In genomic region chr10:100829103-100829870, GRCh38 we compare ENCODE assay signal across 9 cellular contexts.
DNase-seq lines count a peak whose midpoint lies in the region; ATAC-seq lines count a peak whose summit lies in the region.
"Had no signal": no experiment of that assay in that cellular context is flagged by ENCODE, and none has a peak within 500 bp of the region (broad histone marks: within the 10 kb centered on the region; RNA-seq: fewer than 3 reads in every experiment).

No MANE protein-coding gene starts in this region.

- H3K9me3 ChIP-seq in iPS-20b (ENCODE audit: insufficient read depth, low read depth, low read length): no peaks in the 10 kb centered on the region

- no peak overlapping the region for H3K27ac Mint-ChIP-seq in activated T-cell treated with anti-CD3 and anti-CD28 coated beads, Interleukin-2, amount 50 U/mL, for 24 hours
- H3K27ac Mint-ChIP-seq in stimulated activated naive CD8-positive, alpha-beta T cell treated with anti-CD3 and anti-CD28 coated beads, Interleukin-15, amount 100 ng/mL, for 72 hours: no peak overlapping the region

- peak; percentile 22 for DNase-seq in DMS 273 (lab: John Stamatoyannopoulos, UW; ENCODE audit: unreplicated experiment)
- DNase-seq in DMS 273 treated with DMSO at 0.1 percent for 48 hours (lab: John Stamatoyannopoulos, UW): no peak
- DNase-seq in activated T-cell treated with anti-CD3 and anti-CD28 coated beads, Interleukin-2, amount 50 U/mL, for 24 hours: no peak
- DNase-seq in stimulated activated naive CD8-positive, alpha-beta T cell treated with anti-CD3 and anti-CD28 coated beads, Interleukin-15, amount 100 ng/mL, for 72 hours: peak in 1 of 2 donors; percentile 14
- DNase-seq in AG08395 (ENCODE audit: low spot score): no peak
- no peak for DNase-seq in NCI-H1417 treated with DMSO at 0.1 percent for 48 hours (lab: John Stamatoyannopoulos, UW)
- DNase-seq in NCI-H2107 treated with DMSO at 0.1 percent for 48 hours (lab: John Stamatoyannopoulos, UW; ENCODE audit: unreplicated experiment): no peak

- no peaks in the 10 kb centered on the region for H3K36me3 ChIP-seq in iPS-20b (ENCODE audit: insufficient read depth, low read depth, low read length)

- H3K4me1 ChIP-seq in iPS-20b (ENCODE audit: insufficient read depth, low read length): peaks cover 7% of the 10 kb centered on the region; the same call in 1 of the 2 replicates

- peaks cover 100% of the 10 kb centered on the region for H3K27me3 ChIP-seq in iPS-20b (ENCODE audit: insufficient read depth, low read length)

- peak overlapping the region; percentile 5; the same call in 1 of the 2 replicates for H3K4me3 ChIP-seq in iPS-20b (ENCODE audit: low read length)

- ATAC-seq in stimulated activated naive CD8-positive, alpha-beta T cell treated with anti-CD3 and anti-CD28 coated beads, Interleukin-15, amount 100 ng/mL, for 72 hours: no peak

- no peak overlapping the region for H3K27ac ChIP-seq in iPS-20b (ENCODE audit: low read length)
- H3K27ac ChIP-seq: 22Rv1 had no signal

- no peaks in the 10 kb centered on the region for H3K9me3 Mint-ChIP-seq in activated T-cell treated with anti-CD3 and anti-CD28 coated beads, Interleukin-2, amount 50 U/mL, for 24 hours
- H3K9me3 Mint-ChIP-seq in stimulated activated naive CD8-positive, alpha-beta T cell treated with anti-CD3 and anti-CD28 coated beads, Interleukin-15, amount 100 ng/mL, for 72 hours: no peaks in the 10 kb centered on the region

- H3K27me3 Mint-ChIP-seq in activated T-cell treated with anti-CD3 and anti-CD28 coated beads, Interleukin-2, amount 50 U/mL, for 24 hours: peaks cover 88% of the 10 kb centered on the region
- peaks cover 20% of the 10 kb centered on the region for H3K27me3 Mint-ChIP-seq in stimulated activated naive CD8-positive, alpha-beta T cell treated with anti-CD3 and anti-CD28 coated beads, Interleukin-15, amount 100 ng/mL, for 72 hours

- no peaks in the 10 kb centered on the region for H3K36me3 Mint-ChIP-seq in activated T-cell treated with anti-CD3 and anti-CD28 coated beads, Interleukin-2, amount 50 U/mL, for 24 hours (ENCODE audit: low read depth)

- peak overlapping the region; percentile 71 for H3K4me3 Mint-ChIP-seq in activated T-cell treated with anti-CD3 and anti-CD28 coated beads, Interleukin-2, amount 50 U/mL, for 24 hours
- peak overlapping the region; percentile 85 to 88 for H3K4me3 Mint-ChIP-seq in stimulated activated naive CD8-positive, alpha-beta T cell treated with anti-CD3 and anti-CD28 coated beads, Interleukin-15, amount 100 ng/mL, for 72 hours

- no peak overlapping the region for H3K9ac ChIP-seq in iPS-20b (ENCODE audit: low read depth, low read length)

- peaks cover 26% of the 10 kb centered on the region for H3K4me1 Mint-ChIP-seq in activated T-cell treated with anti-CD3 and anti-CD28 coated beads, Interleukin-2, amount 50 U/mL, for 24 hours (ENCODE audit: low read depth)
- peaks cover 39% of the 10 kb centered on the region for H3K4me1 Mint-ChIP-seq in stimulated activated naive CD8-positive, alpha-beta T cell treated with anti-CD3 and anti-CD28 coated beads, Interleukin-15, amount 100 ng/mL, for 72 hours
